ENCODE assay signal across 12 cellular contexts in the genomic region with DNA sequence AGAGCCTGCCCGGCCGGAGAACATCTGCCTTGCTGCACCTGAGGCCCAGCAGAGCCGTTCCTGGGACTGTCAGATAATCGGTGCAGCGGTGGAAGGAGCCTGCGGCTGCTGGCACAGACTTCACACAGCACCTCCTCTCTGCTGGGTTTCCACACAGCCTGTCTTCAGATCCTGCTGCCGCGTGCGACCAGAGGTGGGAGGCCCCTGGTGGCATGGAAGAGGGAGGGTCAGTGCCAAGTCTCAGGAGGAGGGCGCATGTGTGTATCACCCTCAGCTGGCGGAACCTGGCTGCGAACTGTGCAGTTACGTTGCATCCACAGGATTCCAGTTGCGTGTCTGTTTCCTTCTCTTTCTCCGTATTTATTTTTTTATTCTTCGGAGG.
DNase-seq lines count a peak whose midpoint lies in the region; ATAC-seq lines count a peak whose summit lies in the region.
"Had no signal": no experiment of that assay in that cellular context is flagged by ENCODE, and none has a peak within 500 bp of the region (broad histone marks: within the 10 kb centered on the region; RNA-seq: fewer than 3 reads in every experiment).

No MANE protein-coding gene starts in this region.

- H3K36me3 Mint-ChIP-seq in activated naive CD4-positive, alpha-beta T cell treated with anti-CD3 and anti-CD28 coated beads, Interleukin-2, amount 50 U/mL, for 24 hours = peaks cover 18% of the 10 kb centered on the region

- no peak for DNase-seq in activated naive CD4-positive, alpha-beta T cell treated with anti-CD3 and anti-CD28 coated beads, Interleukin-2, amount 50 U/mL, for 16 hours
- DNase-seq in NCI-H526 (lab: John Stamatoyannopoulos, UW) (peak; percentile 24 to 51), caudate nucleus (lab: John Stamatoyannopoulos, UW) (peak in 11 of 61 donors; percentile 13 to 42 (median 25)), GM19238 (ENCODE audit: insufficient read length, low spot score) (no peak)
- DNase-seq in stimulated activated naive CD8-positive, alpha-beta T cell treated with anti-CD3 and anti-CD28 coated beads, Interleukin-15, amount 100 ng/mL, for 72 hours = peak in 1 of 2 donors; percentile 42
- no peak for DNase-seq in stimulated activated naive CD4-positive, alpha-beta T cell (lab: John Stamatoyannopoulos, UW)
- DNase-seq: activated CD8-positive, alpha-beta memory T cell treated with anti-CD3 and anti-CD28 coated beads, Interleukin-2, amount 50 U/mL, for 48 hours; Kasumi-1 had no signal

- peak overlapping the region; percentile 36 for H3K27ac ChIP-seq in caudate nucleus (ENCODE audit: low read depth, low read length)
- H3K27ac ChIP-seq: C4-2B, pancreas had no signal

- no peaks in the 10 kb centered on the region for H3K9me3 Mint-ChIP-seq in activated naive CD4-positive, alpha-beta T cell treated with anti-CD3 and anti-CD28 coated beads, Interleukin-2, amount 50 U/mL, for 24 hours
- no peaks in the 10 kb centered on the region for H3K9me3 Mint-ChIP-seq in stimulated activated naive CD8-positive, alpha-beta T cell treated with anti-CD3 and anti-CD28 coated beads, Interleukin-15, amount 100 ng/mL, for 72 hours

- no peak for ATAC-seq in stimulated activated naive CD8-positive, alpha-beta T cell treated with anti-CD3 and anti-CD28 coated beads, Interleukin-15, amount 100 ng/mL, for 72 hours
- no peak for ATAC-seq in GM18502 (IDR thresholded peaks at IDR 0.05; ENCODE audit: poor library complexity, unreplicated experiment)
- ATAC-seq: pancreas had no signal

- H3K27ac Mint-ChIP-seq in activated naive CD4-positive, alpha-beta T cell treated with anti-CD3 and anti-CD28 coated beads, Interleukin-2, amount 50 U/mL, for 24 hours = peak overlapping the region; percentile 80
- peak overlapping the region in 1 of 2 donors; percentile 72 for H3K27ac Mint-ChIP-seq in stimulated activated naive CD8-positive, alpha-beta T cell treated with anti-CD3 and anti-CD28 coated beads, Interleukin-15, amount 100 ng/mL, for 72 hours

- H3K27me3 Mint-ChIP-seq in activated naive CD4-positive, alpha-beta T cell treated with anti-CD3 and anti-CD28 coated beads, Interleukin-2, amount 50 U/mL, for 24 hours = no peaks in the 10 kb centered on the region
- H3K27me3 Mint-ChIP-seq in stimulated activated naive CD8-positive, alpha-beta T cell treated with anti-CD3 and anti-CD28 coated beads, Interleukin-15, amount 100 ng/mL, for 72 hours = no peaks in the 10 kb centered on the region

- peaks cover 74% of the 10 kb centered on the region for H3K4me1 Mint-ChIP-seq in activated naive CD4-positive, alpha-beta T cell treated with anti-CD3 and anti-CD28 coated beads, Interleukin-2, amount 50 U/mL, for 24 hours
- H3K4me1 Mint-ChIP-seq in stimulated activated naive CD8-positive, alpha-beta T cell treated with anti-CD3 and anti-CD28 coated beads, Interleukin-15, amount 100 ng/mL, for 72 hours = peaks cover 75% of the 10 kb centered on the region

- peak overlapping the region; percentile 90 for H3K4me3 Mint-ChIP-seq in activated naive CD4-positive, alpha-beta T cell treated with anti-CD3 and anti-CD28 coated beads, Interleukin-2, amount 50 U/mL, for 24 hours
- peak overlapping the region; percentile 89 to 98 for H3K4me3 Mint-ChIP-seq in stimulated activated naive CD8-positive, alpha-beta T cell treated with anti-CD3 and anti-CD28 coated beads, Interleukin-15, amount 100 ng/mL, for 72 hours

Comparison
In these comparisons a context has a peak if more than half of its experiments do, and no peak if none do; other contexts are left out.
1. DNase-seq: peak in NCI-H526 (2 of 2); none in activated naive CD4-positive, alpha-beta T cell treated with anti-CD3 and anti-CD28 coated beads, Interleukin-2, amount 50 U/mL, for 16 hours (single experiment), stimulated activated naive CD4-positive, alpha-beta T cell (0 of 6) and GM19238 (single experiment).